Comparison of ENCODE assay signal across 7 cellular contexts in the genomic region with DNA sequence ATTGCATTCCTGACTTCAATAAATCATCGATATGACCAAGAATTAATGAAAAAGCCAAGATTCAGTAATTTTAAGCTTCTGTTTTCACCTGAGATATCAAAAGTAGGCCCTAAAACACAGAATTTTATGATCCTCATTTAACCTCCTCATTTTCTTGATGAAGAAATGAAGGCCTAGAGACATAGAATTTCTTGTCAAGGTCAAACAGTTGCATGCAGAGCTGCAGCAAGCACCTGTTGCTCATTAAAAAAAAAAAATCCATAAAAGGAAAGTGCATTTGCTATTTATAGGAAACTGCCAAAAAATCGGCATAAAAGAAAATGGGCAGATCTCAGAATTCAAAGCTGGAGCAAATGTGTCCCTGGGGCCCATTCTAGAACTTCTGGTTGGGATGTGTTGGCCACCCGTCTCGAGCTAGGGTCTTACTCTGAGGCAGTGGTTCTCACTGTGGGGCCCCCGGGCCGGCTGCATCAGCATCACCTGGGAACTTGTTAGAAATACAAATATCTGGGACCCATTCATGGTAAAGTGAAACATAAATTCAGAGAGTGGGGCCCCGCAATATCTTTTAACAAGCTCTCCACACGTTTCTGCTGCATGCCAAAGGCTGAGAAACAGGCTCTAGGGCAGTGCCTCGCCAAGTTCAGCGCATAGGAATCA.
"Had no signal": no experiment of that assay in that cellular context is flagged by ENCODE, and none has a peak within 500 bp of the region (broad histone marks: within the 10 kb centered on the region; RNA-seq: fewer than 3 reads in every experiment).

No MANE protein-coding gene starts in this region.

- H2AFZ ChIP-seq: GM23248 had no signal

- H3K4me2 ChIP-seq: KMS-11 had no signal

- H3K9ac ChIP-seq: GM23248, KMS-11 had no signal

- H3K4me3 ChIP-seq: GM23248 had no signal

- DNase-seq: GM23248, H9, HCEC 1CT, HFFc6, KBM-7 had no signal

- H3K27ac ChIP-seq: GM23248, HL-60, KMS-11 had no signal
